ENCODE assay signal across 1 cellular context in genomic region chr14:103095210-103095778, GRCh38.
TF ChIP-seq lines count a peak whose summit lies in the region.

No MANE protein-coding gene starts in this region.

TF ChIP-seq in IMR-90, 13 proteins besides CTCF, POLR2A, EP300 and RAD21 (continued from another document):
- TF ChIP-seq MAZ (IDR thresholded peaks at IDR 0.05; ENCODE audit: borderline replicate concordance, low read depth, low read length) (no peak), SMC3 (IDR thresholded peaks at IDR 0.05; ENCODE audit: low read depth, low read length) (no peak), CHD1 (IDR thresholded peaks at IDR 0.05; ENCODE audit: low read depth, low read length) (no peak), FOS (IDR thresholded peaks at IDR 0.05; ENCODE audit: low read depth, low read length) (no peak), RCOR1 (IDR thresholded peaks at IDR 0.05; ENCODE audit: insufficient replicate concordance, low read length) (no peak), RFX5 (IDR thresholded peaks at IDR 0.05; ENCODE audit: low read depth, low read length) (no peak), ELK1 (IDR thresholded peaks at IDR 0.05; ENCODE audit: borderline replicate concordance, low read depth, low read length) (no peak), BHLHE40 (IDR thresholded peaks at IDR 0.05; ENCODE audit: low read depth, low read length) (no peak), USF2 (IDR thresholded peaks at IDR 0.05; ENCODE audit: low read depth, low read length) (no peak)
